Comparison of ENCODE assay signal across 16 cellular contexts in genomic region chr9:38333047-38333446, GRCh38.
"Had no signal": no experiment of that assay in that cellular context is flagged by ENCODE, and none has a peak within 500 bp of the region (broad histone marks: within the 10 kb centered on the region; RNA-seq: fewer than 3 reads in every experiment).

No MANE protein-coding gene starts in this region.

- H3K4me3 Mint-ChIP-seq: central memory CD8-positive, alpha-beta T cell; dendritic cell treated with granulocyte-macrophage colony-stimulating factor and Interleukin-4, amounts not matched to agents 40 ng/mL and 50 ng/mL, for 4 days; effector memory CD8-positive, alpha-beta T cell; stimulated activated naive CD8-positive, alpha-beta T cell treated with anti-CD3 and anti-CD28 coated beads, Interleukin-15, amount 100 ng/mL, for 72 hours had no signal

- H3K27ac Mint-ChIP-seq: activated T-helper 2 cell treated with anti-CD3 and anti-CD28 coated beads, Interferon-gamma antibody, Interleukin-2, Interleukin-4, amounts not matched to agents 10 μg/mL and 5 μg/mL and 100 μg/mL, durations not matched to agents 14 hours and 24 hours and 36 hours; dendritic cell treated with granulocyte-macrophage colony-stimulating factor and Interleukin-4, amounts not matched to agents 40 ng/mL and 50 ng/mL, for 4 days; effector memory CD8-positive, alpha-beta T cell; stimulated activated naive CD8-positive, alpha-beta T cell treated with anti-CD3 and anti-CD28 coated beads, Interleukin-15, amount 100 ng/mL, for 72 hours had no signal

- DNase-seq: activated CD4-positive, alpha-beta T cell treated with anti-CD3 and anti-CD28 coated beads, Interleukin-2, amount 50 U/mL, for 4 hours; activated CD4-positive, CD25-positive, alpha-beta regulatory T cell treated with anti-CD3 and anti-CD28 coated beads, Interleukin-2, amount 50 U/mL, for 72 hours; activated naive CD4-positive, alpha-beta T cell treated with anti-CD3 and anti-CD28 coated beads, Interleukin-2, amount 50 U/mL, for 16 hours; activated T-cell treated with anti-CD3 and anti-CD28 coated beads, Interleukin-2, amount 50 U/mL, for 1 hour; adrenal gland; effector memory CD8-positive, alpha-beta T cell; SK-N-SH; stimulated activated CD4-positive, alpha-beta T cell treated with anti-CD3 and anti-CD28 coated beads, Interleukin-1b, Interleukin-23, amount 100 ng/mL, for 48 hours; stimulated activated naive CD8-positive, alpha-beta T cell treated with anti-CD3 and anti-CD28 coated beads, Interleukin-15, amount 100 ng/mL, for 72 hours; T-helper 1 cell; T1000 had no signal

- H3K9me3 Mint-ChIP-seq: activated T-helper 2 cell treated with anti-CD3 and anti-CD28 coated beads, Interferon-gamma antibody, Interleukin-2, Interleukin-4, amounts not matched to agents 10 μg/mL and 5 μg/mL and 100 μg/mL, durations not matched to agents 14 hours and 24 hours and 36 hours; central memory CD8-positive, alpha-beta T cell; dendritic cell treated with granulocyte-macrophage colony-stimulating factor and Interleukin-4, amounts not matched to agents 40 ng/mL and 50 ng/mL, for 4 days; effector memory CD8-positive, alpha-beta T cell; stimulated activated naive CD8-positive, alpha-beta T cell treated with anti-CD3 and anti-CD28 coated beads, Interleukin-15, amount 100 ng/mL, for 72 hours had no signal

- H3K27me3 ChIP-seq: adrenal gland had no signal

- H3K4me1 ChIP-seq: adrenal gland had no signal

- ATAC-seq: effector memory CD8-positive, alpha-beta T cell; sciatic nerve; stimulated activated naive CD8-positive, alpha-beta T cell treated with anti-CD3 and anti-CD28 coated beads, Interleukin-15, amount 100 ng/mL, for 72 hours had no signal

- H3K27me3 Mint-ChIP-seq: dendritic cell treated with granulocyte-macrophage colony-stimulating factor and Interleukin-4, amounts not matched to agents 40 ng/mL and 50 ng/mL, for 4 days had no signal

- H3K36me3 ChIP-seq: adrenal gland, thoracic aorta had no signal

- H3K27ac ChIP-seq: adrenal gland, thoracic aorta had no signal

- H3K4me1 Mint-ChIP-seq: central memory CD8-positive, alpha-beta T cell; stimulated activated naive CD8-positive, alpha-beta T cell treated with anti-CD3 and anti-CD28 coated beads, Interleukin-15, amount 100 ng/mL, for 72 hours had no signal

- H3K9ac ChIP-seq: SK-N-SH had no signal

- H3K4me3 ChIP-seq: adrenal gland, thoracic aorta had no signal

- H3K9me3 ChIP-seq: adrenal gland, SK-N-SH, thoracic aorta had no signal
